In the genomic region with DNA sequence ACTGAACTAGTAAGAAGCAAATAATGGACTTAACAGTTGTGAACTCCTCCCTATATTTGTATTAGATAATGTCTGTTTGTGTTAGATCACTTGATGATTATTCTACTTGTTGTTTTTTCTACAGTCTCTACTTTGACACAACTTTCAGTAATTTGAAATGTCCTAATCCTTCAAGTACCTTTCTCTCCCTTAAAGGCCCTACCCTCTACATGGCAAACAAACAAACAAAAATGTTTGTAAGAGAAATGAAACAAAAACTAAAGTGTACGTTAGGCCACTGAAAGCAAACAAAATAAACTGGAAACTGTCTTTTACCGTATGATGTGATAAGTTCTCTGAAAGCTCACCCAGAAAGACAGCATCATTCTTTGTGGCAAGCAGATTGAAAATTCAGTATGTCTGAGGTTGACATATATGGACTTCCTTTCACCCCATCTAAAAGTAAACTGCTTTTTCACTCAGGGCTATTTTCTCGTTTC, we compare ENCODE assay signal across 10 cellular contexts.
A peak's percentile ranks its signal among the peaks of the same experiment; 100 is the strongest.
DNase-seq lines count a peak whose midpoint lies in the region; ATAC-seq and TF ChIP-seq lines count a peak whose summit lies in the region.
"Had no signal": no experiment of that assay in that cellular context is flagged by ENCODE, and none has a peak within 500 bp of the region (broad histone marks: within the 10 kb centered on the region; RNA-seq: fewer than 3 reads in every experiment).

No MANE protein-coding gene starts in this region.

- no peaks in the 10 kb centered on the region for H3K79me2 ChIP-seq in fibroblast of lung (ENCODE audit: control insufficient read depth, insufficient read depth, low read length)

- peak overlapping the region in 1 of 7 donors; percentile 65 for H3K27ac Mint-ChIP-seq in CD14-positive monocyte
- H3K27ac Mint-ChIP-seq: memory B cell had no signal

- no peak overlapping the region for H3K4me3 Mint-ChIP-seq in CD14-positive monocyte
- H3K4me3 Mint-ChIP-seq: memory B cell had no signal

- peaks cover 0 to 2% (median 0%) of the 10 kb centered on the region in 3 donors for H3K27me3 Mint-ChIP-seq in CD14-positive monocyte (ENCODE audit: low read depth in 3 of 3)
- H3K27me3 Mint-ChIP-seq: memory B cell had no signal

- H3K27ac ChIP-seq in fibroblast of lung (ENCODE audit: insufficient read depth, low read length): no peak overlapping the region
- no peak overlapping the region for H3K27ac ChIP-seq in substantia nigra (ENCODE audit: low read depth, low read length, poor library complexity, severe bottlenecking)

- no peaks in the 10 kb centered on the region for H3K9me3 Mint-ChIP-seq in CD14-positive monocyte
- H3K9me3 Mint-ChIP-seq: memory B cell had no signal

- peaks cover 29% of the 10 kb centered on the region for H3K4me1 Mint-ChIP-seq in CD14-positive monocyte
- H3K4me1 Mint-ChIP-seq: memory B cell had no signal

- DNase-seq in fibroblast of lung (ENCODE audit: low read depth in 2 of 2) (no peak), CD14-positive monocyte (ENCODE audit: low spot score) (no peak), NCI-H2171 treated with DMSO at 0.1 percent for 48 hours (lab: John Stamatoyannopoulos, UW) (no peak), substantia nigra (lab: John Stamatoyannopoulos, UW) (no peak), D341Med (ENCODE audit: low spot score) (no peak)
- DNase-seq: NCI-H187 had no signal

- no peak overlapping the region for H3K4me3 ChIP-seq in fibroblast of lung (replicated peaks in 1 of 4; ENCODE audit: control extremely low read depth in 1 of 4, insufficient read depth in 1 of 4, low read depth in 3 of 4, low read length in 4 of 4)

- H3K9ac ChIP-seq in fibroblast of lung (ENCODE audit: insufficient read depth, low read length): no peak overlapping the region

- peak overlapping the region; percentile 79 for H3K4me2 ChIP-seq in fibroblast of lung (ENCODE audit: extremely low read depth, insufficient read depth, low read length)

- peak overlapping the region; percentile 81 for H2AFZ ChIP-seq in fibroblast of lung (ENCODE audit: low read length)

- H3K4me1 ChIP-seq in fibroblast of lung (ENCODE audit: control insufficient read depth, extremely low read depth, insufficient read depth, low read length): no peaks in the 10 kb centered on the region

- peak; percentile 90 for ATAC-seq in GM18498 (IDR thresholded peaks at IDR 0.05; ENCODE audit: unreplicated experiment)
- peak; percentile 67 for ATAC-seq in GM21717 (IDR thresholded peaks at IDR 0.05; ENCODE audit: unreplicated experiment)
- ATAC-seq in HG03565 (IDR thresholded peaks at IDR 0.05; ENCODE audit: unreplicated experiment): peak; percentile 61

- no peaks in the 10 kb centered on the region for H3K9me3 ChIP-seq in fibroblast of lung (ENCODE audit: control insufficient read depth, insufficient read depth, low read depth, low read length)

- intact Hi-C loops in CD14-positive monocyte (cut with micrococcal nuclease): no loop called here

- TF ChIP-seq CTCF in fibroblast of lung (conservative IDR thresholded peaks at IDR 0.05 in 1 of 2, IDR thresholded peaks at IDR 0.05 in 1 of 2; ENCODE audit: low read depth in 1 of 2, low read length in 2 of 2) (no peak), CD14-positive monocyte (IDR thresholded peaks at IDR 0.05) (no peak)

- no peaks in the 10 kb centered on the region for H3K36me3 ChIP-seq in fibroblast of lung (ENCODE audit: control insufficient read depth, insufficient read depth, low read length)

- no peaks in the 10 kb centered on the region for H3K36me3 Mint-ChIP-seq in CD14-positive monocyte
- H3K36me3 Mint-ChIP-seq: memory B cell had no signal

- no peaks in the 10 kb centered on the region for H4K20me1 ChIP-seq in fibroblast of lung (ENCODE audit: control insufficient read depth, extremely low read depth, insufficient read depth, low read length)

- H3K27me3 ChIP-seq in fibroblast of lung (ENCODE audit: control insufficient read depth, insufficient read depth, low read length): no peaks in the 10 kb centered on the region
